8 cellular contexts compared by ENCODE assay signal in genomic region chr2:42168459-42169099, GRCh38. TPM values are rescaled to one million over a fixed set of nuclear protein-coding genes. Genes with fewer than 3 reads are reported as not detected.
DNase-seq lines count a peak whose midpoint lies in the region; ATAC-seq and TF ChIP-seq lines count a peak whose summit lies in the region.

No MANE protein-coding gene starts in this region.

- H3K27ac Mint-ChIP-seq in activated naive CD8-positive, alpha-beta T cell: peak overlapping the region; percentile 71
- H3K27ac Mint-ChIP-seq in activated naive CD8-positive, alpha-beta T cell treated with anti-CD3 and anti-CD28 coated beads for 36 hours: no peak overlapping the region
- H3K27ac Mint-ChIP-seq in brain: peak overlapping the region; percentile 58 to 93 (median 85)
- H3K27ac Mint-ChIP-seq in memory B cell: no peak overlapping the region
- H3K27ac Mint-ChIP-seq in type B pancreatic cell: peak overlapping the region; percentile 61
- no peak overlapping the region for H3K27ac Mint-ChIP-seq in nephron progenitor cell

- no peaks in the 10 kb centered on the region for H3K27me3 Mint-ChIP-seq in activated naive CD8-positive, alpha-beta T cell
- H3K27me3 Mint-ChIP-seq in activated naive CD8-positive, alpha-beta T cell treated with anti-CD3 and anti-CD28 coated beads for 36 hours: no peaks in the 10 kb centered on the region
- peaks cover 3% of the 10 kb centered on the region for H3K27me3 Mint-ChIP-seq in brain
- H3K27me3 Mint-ChIP-seq in memory B cell: no peaks in the 10 kb centered on the region
- H3K27me3 Mint-ChIP-seq in type B pancreatic cell: no peaks in the 10 kb centered on the region
- no peaks in the 10 kb centered on the region for H3K27me3 Mint-ChIP-seq in nephron progenitor cell (ENCODE audit: low read depth, poor library complexity)
- H3K27me3 Mint-ChIP-seq in activated T-cell treated with anti-CD3 and anti-CD28 coated beads, Interleukin-2, amount 50 U/mL, for 4 hours (ENCODE audit: low read depth): no peaks in the 10 kb centered on the region

- DNase-seq in activated naive CD8-positive, alpha-beta T cell treated with anti-CD3 and anti-CD28 coated beads for 36 hours: no peak
- DNase-seq in memory B cell (ENCODE audit: low spot score in 2 of 2) (peak in 1 of 2 donors; percentile 7), type B pancreatic cell (ENCODE audit: extremely low spot score, unreplicated experiment) (no peak), nephron progenitor cell (no peak), NCI-H128 (lab: John Stamatoyannopoulos, UW; ENCODE audit: unreplicated experiment) (no peak)
- no peak for DNase-seq in activated T-cell treated with anti-CD3 and anti-CD28 coated beads, Interleukin-2, amount 50 U/mL, for 4 hours

- no peak for TF ChIP-seq CTCF in brain (conservative IDR thresholded peaks at IDR 0.05)
- TF ChIP-seq CTCF in type B pancreatic cell (conservative IDR thresholded peaks at IDR 0.05): no peak
- no peak for TF ChIP-seq CTCF in nephron progenitor cell (IDR thresholded peaks at IDR 0.05)

- no peaks in the 10 kb centered on the region for H3K9me3 Mint-ChIP-seq in activated naive CD8-positive, alpha-beta T cell (ENCODE audit: low read depth)
- H3K9me3 Mint-ChIP-seq in activated naive CD8-positive, alpha-beta T cell treated with anti-CD3 and anti-CD28 coated beads for 36 hours: no peaks in the 10 kb centered on the region
- peaks cover 0 to 2% (median 0%) of the 10 kb centered on the region in 5 experiments for H3K9me3 Mint-ChIP-seq in brain
- no peaks in the 10 kb centered on the region for H3K9me3 Mint-ChIP-seq in memory B cell
- no peaks in the 10 kb centered on the region for H3K9me3 Mint-ChIP-seq in type B pancreatic cell
- H3K9me3 Mint-ChIP-seq in nephron progenitor cell: no peaks in the 10 kb centered on the region
- no peaks in the 10 kb centered on the region for H3K9me3 Mint-ChIP-seq in activated T-cell treated with anti-CD3 and anti-CD28 coated beads, Interleukin-2, amount 50 U/mL, for 4 hours

- H3K4me1 Mint-ChIP-seq in activated naive CD8-positive, alpha-beta T cell (ENCODE audit: low read depth): peaks cover 6% of the 10 kb centered on the region
- peaks cover 29% of the 10 kb centered on the region for H3K4me1 Mint-ChIP-seq in activated naive CD8-positive, alpha-beta T cell treated with anti-CD3 and anti-CD28 coated beads for 36 hours
- H3K4me1 Mint-ChIP-seq in brain (peaks cover 8% of the 10 kb centered on the region), memory B cell (peaks cover 23% of the 10 kb centered on the region), type B pancreatic cell (ENCODE audit: unreplicated experiment) (peaks cover 16% of the 10 kb centered on the region), nephron progenitor cell (peaks cover 9% of the 10 kb centered on the region)
- peaks cover 25% of the 10 kb centered on the region for H3K4me1 Mint-ChIP-seq in activated T-cell treated with anti-CD3 and anti-CD28 coated beads, Interleukin-2, amount 50 U/mL, for 4 hours (ENCODE audit: low read depth)

- H3K4me3 Mint-ChIP-seq in activated naive CD8-positive, alpha-beta T cell: no peak overlapping the region
- H3K4me3 Mint-ChIP-seq in activated naive CD8-positive, alpha-beta T cell treated with anti-CD3 and anti-CD28 coated beads for 36 hours: no peak overlapping the region
- H3K4me3 Mint-ChIP-seq in brain: peak overlapping the region in 1 of 5 experiments; percentile 80
- peak overlapping the region; percentile 43 for H3K4me3 Mint-ChIP-seq in memory B cell
- H3K4me3 Mint-ChIP-seq in type B pancreatic cell: no peak overlapping the region
- H3K4me3 Mint-ChIP-seq in nephron progenitor cell: no peak overlapping the region
- H3K4me3 Mint-ChIP-seq in activated T-cell treated with anti-CD3 and anti-CD28 coated beads, Interleukin-2, amount 50 U/mL, for 4 hours: no peak overlapping the region

- no peaks in the 10 kb centered on the region for H3K36me3 Mint-ChIP-seq in activated naive CD8-positive, alpha-beta T cell
- H3K36me3 Mint-ChIP-seq in activated naive CD8-positive, alpha-beta T cell treated with anti-CD3 and anti-CD28 coated beads for 36 hours: peaks cover 4% of the 10 kb centered on the region
- no peaks in the 10 kb centered on the region for H3K36me3 Mint-ChIP-seq in brain
- peaks cover 9% of the 10 kb centered on the region for H3K36me3 Mint-ChIP-seq in memory B cell
- H3K36me3 Mint-ChIP-seq in type B pancreatic cell: no peaks in the 10 kb centered on the region
- H3K36me3 Mint-ChIP-seq in nephron progenitor cell (ENCODE audit: low read depth): no peaks in the 10 kb centered on the region
- peaks cover 2% of the 10 kb centered on the region for H3K36me3 Mint-ChIP-seq in activated T-cell treated with anti-CD3 and anti-CD28 coated beads, Interleukin-2, amount 50 U/mL, for 4 hours (ENCODE audit: insufficient read depth)

- ATAC-seq in memory B cell (ENCODE audit: low read depth): no peak
- ATAC-seq in activated T-cell treated with anti-CD3 and anti-CD28 coated beads, Interleukin-2, amount 50 U/mL, for 4 hours: no peak

RNA-seq across cellular contexts. Expression of gene EML4, which starts 0.6 kb away (rescaled TPM):
- 10 to 100 TPM; 60.0 to 64.6 TPM for total RNA-seq in activated naive CD8-positive, alpha-beta T cell treated with anti-CD3 and anti-CD28 coated beads for 36 hours
- 10.7 TPM for polyA plus RNA-seq in brain (ENCODE audit: insufficient read depth, low read depth, low replicate concordance)
- total RNA-seq in type B pancreatic cell (ENCODE audit: low replicate concordance): 93.6 and 117 TPM in 2 replicates
- total RNA-seq in activated T-cell treated with anti-CD3 and anti-CD28 coated beads, Interleukin-2, amount 50 U/mL, for 4 hours: 10 to 100 TPM; 57.1 to 60.0 (median 58.2) TPM

Comparison
In these comparisons a context has a peak if more than half of its experiments do, and no peak if none do; other contexts are left out.
1. H3K27ac Mint-ChIP-seq: peak in activated naive CD8-positive, alpha-beta T cell (single experiment), brain (5 of 5) and type B pancreatic cell (single experiment); none in activated naive CD8-positive, alpha-beta T cell treated with anti-CD3 and anti-CD28 coated beads for 36 hours (single experiment), memory B cell (single experiment) and nephron progenitor cell (single experiment).